ENCODE assay signal across 9 cellular contexts in the genomic region with DNA sequence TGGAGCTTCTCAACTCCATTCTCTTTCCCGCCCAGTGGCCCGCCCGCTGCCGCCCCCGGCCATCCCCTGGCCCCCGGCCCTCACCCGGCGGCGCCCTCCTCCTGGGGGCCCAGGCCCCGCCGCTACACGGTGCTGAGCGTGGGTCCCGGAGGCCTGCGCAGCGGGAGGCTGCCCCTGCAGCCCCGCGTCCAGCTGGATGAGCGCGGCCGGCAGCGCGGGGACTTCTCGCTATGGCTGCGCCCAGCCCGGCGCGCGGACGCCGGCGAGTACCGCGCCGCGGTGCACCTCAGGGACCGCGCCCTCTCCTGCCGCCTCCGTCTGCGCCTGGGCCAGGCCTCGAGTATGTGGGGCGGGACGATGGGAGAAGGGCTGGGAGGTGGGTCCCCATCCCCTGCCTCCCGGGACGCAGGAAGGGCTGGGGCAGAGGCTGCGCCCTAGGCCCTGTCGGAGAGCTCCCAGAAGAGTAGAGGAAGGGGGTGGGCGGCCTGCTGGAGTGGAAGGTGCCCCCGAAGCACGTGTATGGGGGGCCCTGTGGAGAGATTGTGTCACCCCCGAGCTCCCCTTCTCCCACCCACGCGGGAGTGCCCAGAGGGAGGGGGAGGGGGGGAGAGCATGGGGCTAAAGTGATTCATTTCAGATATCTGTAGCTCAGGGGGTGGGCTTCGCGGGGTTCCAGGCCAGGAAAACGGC. TPM values are rescaled to one million over a fixed set of nuclear protein-coding genes. Genes with fewer than 3 reads are reported as not detected.
A peak's percentile ranks its signal among the peaks of the same experiment; 100 is the strongest.
DNase-seq lines count a peak whose midpoint lies in the region; ATAC-seq and TF ChIP-seq lines count a peak whose summit lies in the region.
"Had no signal": no experiment of that assay in that cellular context is flagged by ENCODE, and none has a peak within 500 bp of the region (broad histone marks: within the 10 kb centered on the region; RNA-seq: fewer than 3 reads in every experiment).

No MANE protein-coding gene starts in this region.

- H3K27me3 ChIP-seq in right cardiac atrium (ENCODE audit: control insufficient read depth, insufficient read depth) (no peaks in the 10 kb centered on the region), right atrium auricular region (no peaks in the 10 kb centered on the region), transverse colon (no peaks in the 10 kb centered on the region)

- no peak for ATAC-seq in right cardiac atrium
- peak; percentile 13 to 16 for ATAC-seq in activated naive CD4-positive, alpha-beta T cell treated with anti-CD3 and anti-CD28 coated beads, Interleukin-2, amount 50 U/mL, for 72 hours
- ATAC-seq in mucosa of descending colon, result peak; percentile 51

- H3K4me3 ChIP-seq in right cardiac atrium (ENCODE audit: low read length) (peak overlapping the region; percentile 11), right atrium auricular region (peak overlapping the region in 1 of 2 donors; percentile 29), mucosa of descending colon (no peak overlapping the region), transverse colon (peak overlapping the region in 3 of 4 donors; percentile 18 to 35 (median 26))

- in situ Hi-C loops in transverse colon (cut with MboI; ENCODE audit: low pct_ligation_motif_present in 1 of 4, low pct_unique_long_range_greater_than_20kb in 1 of 4, low sequenced_read_pairs in 3 of 4), result no loop called here

- TF ChIP-seq POLR2A in transverse colon (IDR thresholded peaks at IDR 0.05), result no peak

- H3K36me3 ChIP-seq in right atrium auricular region (peaks cover 6% of the 10 kb centered on the region), mucosa of descending colon (ENCODE audit: low read depth) (no peaks in the 10 kb centered on the region), transverse colon (no peaks in the 10 kb centered on the region)

- H3K36me3 Mint-ChIP-seq in activated naive CD4-positive, alpha-beta T cell treated with anti-CD3 and anti-CD28 coated beads, Interleukin-2, amount 50 U/mL, for 72 hours, result peaks cover 26 to 69% of the 10 kb centered on the region in 2 donors

- DNase-seq in right cardiac atrium (peak in 1 of 3 donors; percentile 53), right atrium auricular region (ENCODE audit: low spot score) (no peak), mucosa of descending colon (peak in 1 of 3 donors; percentile 66), transverse colon (no peak), NCI-H524 (lab: John Stamatoyannopoulos, UW) (no peak), NCI-H2227 treated with DMSO at 0.1 percent for 48 hours (lab: John Stamatoyannopoulos, UW) (no peak), NCI-H524 treated with DMSO at 0.1 percent for 48 hours (lab: John Stamatoyannopoulos, UW) (no peak)
- DNase-seq in activated naive CD4-positive, alpha-beta T cell treated with anti-CD3 and anti-CD28 coated beads, Interleukin-2, amount 50 U/mL, for 72 hours (ENCODE audit: low spot score in 2 of 2), result no peak
- DNase-seq: amygdala had no signal

- TF ChIP-seq CTCF in right atrium auricular region (IDR thresholded peaks at IDR 0.05), result no peak
- no peak for TF ChIP-seq CTCF in mucosa of descending colon (IDR thresholded peaks at IDR 0.05)
- no peak for TF ChIP-seq CTCF in transverse colon (IDR thresholded peaks at IDR 0.05)

- 24% methylated on average over 57 of the region's 57 CpGs for WGBS in right cardiac atrium
- WGBS in transverse colon (ENCODE audit: low coverage in 1 of 2), 2 donors, result 20 to 33% methylated on average over 9 to 43 of the region's 57 CpGs

- intact Hi-C loops in right cardiac atrium (cut with DNase I) (no loop called here), mucosa of descending colon (cut with DNase I, micrococcal nuclease) (no loop called here), transverse colon (cut with DNase I; ENCODE audit: low total_unique reads) (loop anchor here (10.0 kb wide), 1 partner anchor 159 kb away; no protein-coding TSS in a partner anchor)

- H3K27ac Mint-ChIP-seq in activated naive CD4-positive, alpha-beta T cell treated with anti-CD3 and anti-CD28 coated beads, Interleukin-2, amount 50 U/mL, for 72 hours, result peak overlapping the region; percentile 15 to 75

- H3K27ac ChIP-seq in right cardiac atrium (ENCODE audit: low read length) (no peak overlapping the region), right atrium auricular region (no peak overlapping the region), transverse colon (peak overlapping the region; percentile 32 to 64 (median 38))

- H3K4me1 ChIP-seq in right cardiac atrium (ENCODE audit: control insufficient read depth, insufficient read depth, low read length), result no peaks in the 10 kb centered on the region
- peaks cover 0 to 46% of the 10 kb centered on the region in 2 donors for H3K4me1 ChIP-seq in right atrium auricular region
- H3K4me1 ChIP-seq in mucosa of descending colon (ENCODE audit: low read depth), result peaks cover 19% of the 10 kb centered on the region
- H3K4me1 ChIP-seq in transverse colon, result peaks cover 2 to 78% (median 45%) of the 10 kb centered on the region in 4 donors

- H3K9me3 ChIP-seq in right cardiac atrium (ENCODE audit: control insufficient read depth, low read length) (no peaks in the 10 kb centered on the region), right atrium auricular region (no peaks in the 10 kb centered on the region), mucosa of descending colon (no peaks in the 10 kb centered on the region), transverse colon (no peaks in the 10 kb centered on the region)

- no peaks in the 10 kb centered on the region for H3K9me3 Mint-ChIP-seq in activated naive CD4-positive, alpha-beta T cell treated with anti-CD3 and anti-CD28 coated beads, Interleukin-2, amount 50 U/mL, for 72 hours

- TF ChIP-seq EP300 in transverse colon (IDR thresholded peaks at IDR 0.05; ENCODE audit: low read depth), result no peak

RNA-seq across cellular contexts. Expression of a gene that starts 1.5 kb away (rescaled TPM):
- total RNA-seq in right cardiac atrium (1 to 10 TPM in 2 of 4 donors, under 1 TPM in 2; 0.28 to 1.1 (median 0.76) TPM), right atrium auricular region (under 1 TPM in 1 of 2 donors, not detected in 1; 0.47 TPM), mucosa of descending colon (1 to 10 TPM; 1.8 to 4.7 (median 2.1) TPM), transverse colon (1 to 10 TPM in 1 of 4 donors, under 1 TPM in 1, not detected in 2; 0.68 to 1.4 TPM)
- polyA plus RNA-seq in right cardiac atrium, result 0.57 TPM
- total RNA-seq in activated naive CD4-positive, alpha-beta T cell treated with anti-CD3 and anti-CD28 coated beads, Interleukin-2, amount 50 U/mL, for 72 hours, result 100 to 1,000 TPM in 1 of 2 donors, 10 to 100 TPM in 1; 71.3 to 117 TPM

RNA-seq across cellular contexts. Expression of a gene that starts 7.6 kb away (rescaled TPM):
- 100 to 1,000 TPM; 116 to 161 (median 149) TPM for total RNA-seq in right cardiac atrium
- 244 TPM for polyA plus RNA-seq in right cardiac atrium
- 100 to 1,000 TPM in 1 of 2 donors, 10 to 100 TPM in 1; 67.8 to 119 TPM for total RNA-seq in right atrium auricular region
- total RNA-seq in activated naive CD4-positive, alpha-beta T cell treated with anti-CD3 and anti-CD28 coated beads, Interleukin-2, amount 50 U/mL, for 72 hours, result 100 to 1,000 TPM in 1 of 2 donors, 10 to 100 TPM in 1; 76.0 to 163 TPM
- 100 to 1,000 TPM; 116 to 549 (median 122) TPM for total RNA-seq in mucosa of descending colon
- total RNA-seq in transverse colon, result 100 to 1,000 TPM in 1 of 4 donors, 10 to 100 TPM in 3; 64.0 to 124 (median 83.9) TPM

RNA-seq across cellular contexts. Expression of a gene that starts 15.5 kb away (rescaled TPM):
- 10 to 100 TPM; 11.4 to 15.4 (median 13.7) TPM for total RNA-seq in right cardiac atrium
- 2.5 TPM for polyA plus RNA-seq in right cardiac atrium
- 1 to 10 TPM; 3.2 to 7.3 TPM for total RNA-seq in right atrium auricular region
- total RNA-seq in activated naive CD4-positive, alpha-beta T cell treated with anti-CD3 and anti-CD28 coated beads, Interleukin-2, amount 50 U/mL, for 72 hours, result 100 to 1,000 TPM; 165 to 244 TPM
- total RNA-seq in mucosa of descending colon, result 10 to 100 TPM in 2 of 3 donors, 1 to 10 TPM in 1; 8.9 to 16.5 (median 14.8) TPM
- 1 to 10 TPM in 3 of 4 donors, under 1 TPM in 1; 1.00 to 7.9 (median 2.8) TPM for total RNA-seq in transverse colon

RNA-seq across cellular contexts. Expression of a gene that starts 20.9 kb away (rescaled TPM):
- total RNA-seq in right cardiac atrium, result 100 to 1,000 TPM; 123 to 135 (median 130) TPM
- polyA plus RNA-seq in right cardiac atrium, result 146 TPM
- total RNA-seq in right atrium auricular region, result 100 to 1,000 TPM; 121 to 138 TPM
- total RNA-seq in activated naive CD4-positive, alpha-beta T cell treated with anti-CD3 and anti-CD28 coated beads, Interleukin-2, amount 50 U/mL, for 72 hours, result 100 to 1,000 TPM; 149 to 275 TPM
- total RNA-seq in mucosa of descending colon, result 100 to 1,000 TPM; 136 to 177 (median 149) TPM
- total RNA-seq in transverse colon, result 100 to 1,000 TPM; 100 to 360 (median 164) TPM

RNA-seq across cellular contexts. Expression of a gene that starts 47.8 kb away (rescaled TPM):
- total RNA-seq in right cardiac atrium (10 to 100 TPM in 1 of 4 donors, 1 to 10 TPM in 3; 6.8 to 10.9 (median 8.3) TPM), right atrium auricular region (1 to 10 TPM in 1 of 2 donors, under 1 TPM in 1; 0.44 to 7.0 TPM), mucosa of descending colon (10 to 100 TPM in 1 of 3 donors, 1 to 10 TPM in 2; 1.7 to 18.6 (median 3.1) TPM), transverse colon (1 to 10 TPM in 3 of 4 donors, not detected in 1; 3.0 to 6.4 (median 3.1) TPM)
- polyA plus RNA-seq in right cardiac atrium, result 6.8 TPM
- under 1 TPM; 0.46 to 0.60 TPM for total RNA-seq in activated naive CD4-positive, alpha-beta T cell treated with anti-CD3 and anti-CD28 coated beads, Interleukin-2, amount 50 U/mL, for 72 hours

Comparison
In these comparisons a context has a peak if more than half of its experiments do, and no peak if none do; other contexts are left out.
1. ATAC-seq: peak in activated naive CD4-positive, alpha-beta T cell treated with anti-CD3 and anti-CD28 coated beads, Interleukin-2, amount 50 U/mL, for 72 hours (2 of 2) and mucosa of descending colon (single experiment); none in right cardiac atrium (0 of 2).
2. H3K27ac ChIP-seq: peak in transverse colon (4 of 4); none in right cardiac atrium (single experiment) and right atrium auricular region (0 of 2).
3. RNA of a gene that starts 1.5 kb away (total RNA-seq): 71.3 to 117 TPM in activated naive CD4-positive, alpha-beta T cell treated with anti-CD3 and anti-CD28 coated beads, Interleukin-2, amount 50 U/mL, for 72 hours; 1.8 to 4.7 TPM in mucosa of descending colon, 0.28 to 1.1 TPM in right cardiac atrium, 0.68 to 1.4 TPM in transverse colon and 0.47 TPM in right atrium auricular region; every median in the first group is over 10 times any median in the second.
4. RNA of a gene that starts 15.5 kb away (total RNA-seq): 165 to 244 TPM in activated naive CD4-positive, alpha-beta T cell treated with anti-CD3 and anti-CD28 coated beads, Interleukin-2, amount 50 U/mL, for 72 hours; 8.9 to 16.5 TPM in mucosa of descending colon, 11.4 to 15.4 TPM in right cardiac atrium, 3.2 to 7.3 TPM in right atrium auricular region and 1.00 to 7.9 TPM in transverse colon; every median in the first group is over 4 times any median in the second.